Comparison of ENCODE assay signal across 13 cellular contexts in genomic region chr3:63934484-63934883, GRCh38. TPM values are rescaled to one million over a fixed set of nuclear protein-coding genes. Genes with fewer than 3 reads are reported as not detected.
DNase-seq lines count a peak whose midpoint lies in the region; ATAC-seq lines count a peak whose summit lies in the region.
"Had no signal": no experiment of that assay in that cellular context is flagged by ENCODE, and none has a peak within 500 bp of the region (broad histone marks: within the 10 kb centered on the region; RNA-seq: fewer than 3 reads in every experiment).

No MANE protein-coding gene starts in this region.

- no peaks in the 10 kb centered on the region for H3K9me3 Mint-ChIP-seq in CD8-positive, alpha-beta memory T cell
- no peaks in the 10 kb centered on the region for H3K9me3 Mint-ChIP-seq in activated CD4-positive, alpha-beta memory T cell treated with anti-CD3 and anti-CD28 coated beads, Interleukin-2, amount 10 ng/mL, durations not matched to agents 7 days and 5 days
- H3K9me3 Mint-ChIP-seq in naive B cell: no peaks in the 10 kb centered on the region

- H3K27ac ChIP-seq in CD8-positive, alpha-beta memory T cell (ENCODE audit: low read depth, low read length): no peak overlapping the region

- peaks cover 36% of the 10 kb centered on the region for H3K4me1 ChIP-seq in CD8-positive, alpha-beta memory T cell (ENCODE audit: insufficient read depth, low read length)

- no peaks in the 10 kb centered on the region for H3K36me3 ChIP-seq in CD8-positive, alpha-beta memory T cell (ENCODE audit: insufficient read depth, low read length)

- peak; percentile 19 to 38 for ATAC-seq in naive B cell (ENCODE audit: low read depth in 2 of 2)

- peak overlapping the region; percentile 51 to 98 (median 89) for H3K27ac Mint-ChIP-seq in CD8-positive, alpha-beta memory T cell
- peak overlapping the region; percentile 81 for H3K27ac Mint-ChIP-seq in activated CD4-positive, alpha-beta memory T cell treated with anti-CD3 and anti-CD28 coated beads, Interleukin-2, amount 10 ng/mL, durations not matched to agents 7 days and 5 days
- peak overlapping the region in 3 of 6 donors; percentile 63 to 90 (median 85) for H3K27ac Mint-ChIP-seq in naive B cell

- H3K9me3 ChIP-seq in CD8-positive, alpha-beta memory T cell (ENCODE audit: low read length): no peaks in the 10 kb centered on the region

- CTCF ChIA-PET in CD8-positive, alpha-beta memory T cell (lab: Charles Lee): no interaction called here
- CTCF ChIA-PET in activated CD4-positive, alpha-beta memory T cell treated with anti-CD3 and anti-CD28 coated beads, Interleukin-2, amount 10 ng/mL, durations not matched to agents 7 days and 5 days (lab: Charles Lee): interaction anchor here (1.6 kb wide), 1 partner anchor 17 kb away, joined by 5 read pairs; no protein-coding TSS in a partner anchor

- DNase-seq in CD8-positive, alpha-beta memory T cell: peak in 4 of 5 donors; percentile 25 to 65 (median 40)
- DNase-seq in HT1080 (ENCODE audit: low read depth): peak; percentile 61
- DNase-seq in activated CD4-positive, alpha-beta memory T cell treated with anti-CD3 and anti-CD28 coated beads, Interleukin-2, amount 10 ng/mL, durations not matched to agents 7 days and 5 days: peak; percentile 50
- no peak for DNase-seq in naive B cell
- DNase-seq in medulla oblongata (ENCODE audit: extremely low spot score): no peak
- no peak for DNase-seq in NCI-H345 treated with DMSO at 0.1 percent for 48 hours (lab: John Stamatoyannopoulos, UW; ENCODE audit: unreplicated experiment)
- no peak for DNase-seq in COR-L47 (lab: John Stamatoyannopoulos, UW)
- DNase-seq in activated CD4-positive, CD25-positive, alpha-beta regulatory T cell treated with anti-CD3 and anti-CD28 coated beads, Interleukin-2, amount 50 U/mL, for 72 hours: no peak
- DNase-seq: activated naive CD4-positive, alpha-beta T cell; midbrain; NCI-H226; stimulated activated CD8-positive, alpha-beta memory T cell treated with anti-CD3 and anti-CD28 coated beads, Interleukin-4, amount 100 ng/mL, for 48 hours had no signal

- POLR2A ChIA-PET in CD8-positive, alpha-beta memory T cell (lab: Charles Lee): no interaction called here
- POLR2A ChIA-PET in activated CD4-positive, alpha-beta memory T cell treated with anti-CD3 and anti-CD28 coated beads, Interleukin-2, amount 10 ng/mL, durations not matched to agents 7 days and 5 days (lab: Charles Lee): interaction anchor here (0.9 to 1.9 kb wide), 3 partner anchors 17 to 44 kb away, joined by 3 to 6 read pairs (median 3); partner anchors contain the start of gene SCAANT1

- peaks cover 79 to 96% (median 92%) of the 10 kb centered on the region in 3 donors for H3K4me1 Mint-ChIP-seq in CD8-positive, alpha-beta memory T cell
- peaks cover 76% of the 10 kb centered on the region for H3K4me1 Mint-ChIP-seq in activated CD4-positive, alpha-beta memory T cell treated with anti-CD3 and anti-CD28 coated beads, Interleukin-2, amount 10 ng/mL, durations not matched to agents 7 days and 5 days
- H3K4me1 Mint-ChIP-seq in naive B cell: peaks cover 55 to 66% (median 58%) of the 10 kb centered on the region in 3 donors

- no peak overlapping the region for H3K4me3 ChIP-seq in CD8-positive, alpha-beta memory T cell (ENCODE audit: low read length)

- no peaks in the 10 kb centered on the region for H3K27me3 Mint-ChIP-seq in CD8-positive, alpha-beta memory T cell
- no peaks in the 10 kb centered on the region for H3K27me3 Mint-ChIP-seq in activated CD4-positive, alpha-beta memory T cell treated with anti-CD3 and anti-CD28 coated beads, Interleukin-2, amount 10 ng/mL, durations not matched to agents 7 days and 5 days
- H3K27me3 Mint-ChIP-seq in naive B cell: no peaks in the 10 kb centered on the region

- peaks cover 0 to 12% (median 6%) of the 10 kb centered on the region in 3 donors for H3K36me3 Mint-ChIP-seq in CD8-positive, alpha-beta memory T cell
- peaks cover 40% of the 10 kb centered on the region for H3K36me3 Mint-ChIP-seq in activated CD4-positive, alpha-beta memory T cell treated with anti-CD3 and anti-CD28 coated beads, Interleukin-2, amount 10 ng/mL, durations not matched to agents 7 days and 5 days (ENCODE audit: low read depth)
- no peaks in the 10 kb centered on the region for H3K36me3 Mint-ChIP-seq in naive B cell

- H3K27me3 ChIP-seq in CD8-positive, alpha-beta memory T cell (ENCODE audit: insufficient read depth, low read length, poor library complexity, severe bottlenecking): no peaks in the 10 kb centered on the region

- peak overlapping the region; percentile 24 to 82 (median 50) for H3K4me3 Mint-ChIP-seq in CD8-positive, alpha-beta memory T cell
- peak overlapping the region; percentile 45 for H3K4me3 Mint-ChIP-seq in activated CD4-positive, alpha-beta memory T cell treated with anti-CD3 and anti-CD28 coated beads, Interleukin-2, amount 10 ng/mL, durations not matched to agents 7 days and 5 days
- H3K4me3 Mint-ChIP-seq in naive B cell: peak overlapping the region in 5 of 8 donors; percentile 12 to 76 (median 61)

RNA-seq across cellular contexts. Expression of gene SCAANT1, which starts 22.3 kb away (rescaled TPM):
- not detected for total RNA-seq in CD8-positive, alpha-beta memory T cell
- not detected for polyA plus RNA-seq in CD8-positive, alpha-beta memory T cell
- not detected in 2 replicates for total RNA-seq in HT1080 (2014; rRNA removed; shearing (Covaris generic))
- not detected in 2 replicates for polyA plus RNA-seq in HT1080 (2015; cell fraction: cytosol; rRNA removed)
- not detected in 2 replicates for polyA plus RNA-seq in HT1080 (2015; cell fraction: nucleus; rRNA removed)
- not detected for total RNA-seq in activated CD4-positive, alpha-beta memory T cell treated with anti-CD3 and anti-CD28 coated beads, Interleukin-2, amount 10 ng/mL, durations not matched to agents 7 days and 5 days
- not detected for polyA plus RNA-seq in naive B cell (ENCODE audit: low read depth in 6 of 6)
- total RNA-seq: M059J had no signal

Comparison
In these comparisons a context has a peak if more than half of its experiments do, and no peak if none do; other contexts are left out.
1. DNase-seq: peak in CD8-positive, alpha-beta memory T cell (4 of 5), HT1080 (single experiment) and activated CD4-positive, alpha-beta memory T cell treated with anti-CD3 and anti-CD28 coated beads, Interleukin-2, amount 10 ng/mL, durations not matched to agents 7 days and 5 days (single experiment); none in naive B cell (single experiment), medulla oblongata (single experiment), NCI-H345 treated with DMSO at 0.1 percent for 48 hours (single experiment), COR-L47 (single experiment) and activated CD4-positive, CD25-positive, alpha-beta regulatory T cell treated with anti-CD3 and anti-CD28 coated beads, Interleukin-2, amount 50 U/mL, for 72 hours (single experiment).
2. Peak in every context shown above with its lines, with median percentiles within 50 percentile points of each other: H3K4me3 Mint-ChIP-seq.